In the genomic region with DNA sequence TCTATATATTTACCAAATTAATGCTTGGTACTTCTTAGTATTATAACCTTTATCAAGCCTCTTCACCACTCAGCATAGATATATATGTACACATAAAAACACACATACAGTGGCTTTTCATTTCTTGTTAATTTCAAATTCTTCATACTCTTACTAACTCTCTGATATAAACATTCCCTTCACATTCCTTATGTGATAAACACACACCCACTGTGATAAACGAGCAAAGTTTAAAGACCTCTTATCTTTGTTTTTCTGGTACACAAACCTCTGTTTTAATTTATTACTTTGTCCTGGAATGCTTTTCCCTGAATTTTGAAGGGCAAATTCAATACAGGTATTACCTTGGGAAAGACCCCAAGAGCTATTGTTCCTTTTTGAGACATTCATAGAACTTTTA, we compare ENCODE assay signal across 8 cellular contexts.
"Had no signal": no experiment of that assay in that cellular context is flagged by ENCODE, and none has a peak within 500 bp of the region (broad histone marks: within the 10 kb centered on the region; RNA-seq: fewer than 3 reads in every experiment).

No MANE protein-coding gene starts in this region.

- DNase-seq: GDM1, GF-D8 had no signal

- H3K4me3 ChIP-seq: GM12878 had no signal

- FAIRE-seq: G401.6, GM12878, GM12891, GM12892, GM18507, GM19239 had no signal
